In the genomic region with DNA sequence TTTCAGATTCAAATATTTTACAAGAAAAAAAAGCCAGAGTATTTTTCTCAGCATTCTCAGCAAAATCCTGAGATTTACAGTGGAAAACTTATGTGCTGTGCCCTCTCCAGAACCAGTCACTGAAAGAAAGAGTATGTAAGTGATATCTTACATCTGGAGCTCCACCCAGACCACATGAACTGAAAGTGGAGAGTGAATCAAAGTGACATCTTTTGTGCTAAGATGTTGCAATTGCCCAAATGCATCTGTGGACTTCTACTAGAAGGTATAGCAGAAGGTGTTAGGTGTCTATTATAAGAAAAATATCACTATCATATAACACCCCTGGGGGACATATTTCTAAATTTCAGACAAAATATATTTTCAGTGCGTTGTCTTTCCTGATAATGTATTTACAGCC, we compare ENCODE assay signal across 20 cellular contexts.
"Had no signal": no experiment of that assay in that cellular context is flagged by ENCODE, and none has a peak within 500 bp of the region (broad histone marks: within the 10 kb centered on the region; RNA-seq: fewer than 3 reads in every experiment).

No MANE protein-coding gene starts in this region.

- H3K27me3 ChIP-seq: adrenal gland, ascending aorta, colonic mucosa, esophagus squamous epithelium, testis, uterus had no signal

- H3K36me3 ChIP-seq: adrenal gland, ascending aorta, colonic mucosa, esophagus squamous epithelium, left ventricle myocardium inferior, uterus, WERI-Rb-1 had no signal

- H3K9me3 ChIP-seq: adrenal gland, ascending aorta, colonic mucosa, esophagus squamous epithelium, left ventricle myocardium inferior, testis, uterus had no signal

- H3K27ac ChIP-seq: adrenal gland, ascending aorta, colonic mucosa, left ventricle myocardium inferior, testis, uterus, WERI-Rb-1 had no signal

- H3K4me1 ChIP-seq: adrenal gland, colonic mucosa, testis, uterus had no signal

- ATAC-seq: activated CD8-positive, alpha-beta memory T cell treated with anti-CD3 and anti-CD28 coated beads, Interleukin-2, amount 10 ng/mL, durations not matched to agents 7 days and 5 days; activated CD8-positive, alpha-beta T cell treated with anti-CD3 and anti-CD28 coated beads for 36 hours; activated naive CD4-positive, alpha-beta T cell treated with anti-CD3 and anti-CD28 coated beads, Interleukin-2, amount 50 U/mL, for 72 hours; naive thymus-derived CD8-positive, alpha-beta T cell; sciatic nerve; stimulated activated effector memory CD8-positive, alpha-beta T cell treated with anti-CD3 and anti-CD28 coated beads, Interleukin-12 subunit alpha, Interleukin-12 subunit beta, amount 100 ng/mL, for 72 hours had no signal

- DNase-seq: activated CD4-positive, alpha-beta T cell treated with anti-CD3 and anti-CD28 coated beads for 1 hour; activated CD8-positive, alpha-beta memory T cell treated with anti-CD3 and anti-CD28 coated beads, Interleukin-2, amount 10 ng/mL, durations not matched to agents 7 days and 5 days; activated CD8-positive, alpha-beta T cell treated with anti-CD3 and anti-CD28 coated beads for 36 hours; activated gamma-delta T cell treated with Interleukin-2 at 50 U/mL for 16 hours; adrenal gland; colonic mucosa; esophagus squamous epithelium; hippocampal formation; left ventricle myocardium inferior; naive thymus-derived CD8-positive, alpha-beta T cell; small intestine; stimulated activated CD4-positive, alpha-beta T cell treated with anti-CD3 and anti-CD28 coated beads, Interleukin-2, amount 100 ng/mL, for 24 hours; testis; trophoblast cell; uterus; WERI-Rb-1 had no signal

- H3K4me3 ChIP-seq: adrenal gland, ascending aorta, colonic mucosa, esophagus squamous epithelium, left ventricle myocardium inferior, testis, uterus had no signal
